In the genomic region with DNA sequence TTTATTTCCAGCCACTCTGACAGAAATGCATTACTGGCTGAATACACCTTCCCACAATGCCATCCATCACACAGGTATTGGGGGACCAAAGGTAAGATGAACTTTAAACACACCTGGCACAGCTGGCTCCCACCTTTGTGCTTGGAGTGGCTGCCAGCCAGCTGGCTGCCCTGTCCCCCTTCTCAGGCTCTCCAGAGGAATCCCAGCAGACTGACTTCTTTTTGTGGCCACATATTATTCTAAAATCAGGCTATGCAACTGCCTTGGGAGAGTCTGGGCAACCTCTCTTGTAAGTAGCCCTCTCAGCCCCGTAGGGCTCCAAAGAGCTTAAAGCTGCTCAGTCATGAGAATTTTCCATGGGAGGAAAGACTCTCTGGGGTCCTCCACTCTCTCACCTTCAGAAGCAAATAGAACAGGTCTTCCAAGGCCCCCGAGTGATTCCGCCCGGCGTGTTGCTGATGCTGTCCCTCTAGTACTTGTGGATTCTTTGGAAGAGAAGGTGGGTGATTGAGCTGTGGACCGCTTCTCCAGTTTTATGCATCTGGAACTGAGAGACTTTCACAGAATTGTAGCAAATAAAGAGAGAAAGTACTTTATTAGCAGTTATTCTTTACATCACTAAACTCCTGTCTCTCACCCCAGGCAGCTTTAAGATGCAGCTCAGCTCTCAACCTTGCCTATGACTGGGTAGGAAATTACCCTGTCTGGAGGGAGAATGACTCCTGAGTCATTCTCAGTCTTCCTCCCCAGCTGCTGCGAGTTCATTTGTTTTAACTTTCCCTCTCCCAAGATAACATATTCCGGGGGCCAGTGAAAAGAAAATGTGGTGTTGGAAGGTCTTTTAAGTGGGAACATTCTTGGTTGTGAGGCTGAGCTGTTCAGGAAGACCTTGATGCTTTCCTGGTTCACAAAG, we compare ENCODE assay signal across 14 cellular contexts.
DNase-seq lines count a peak whose midpoint lies in the region; ATAC-seq, FAIRE-seq and TF ChIP-seq lines count a peak whose summit lies in the region.
"Had no signal": no experiment of that assay in that cellular context is flagged by ENCODE, and none has a peak within 500 bp of the region (broad histone marks: within the 10 kb centered on the region; RNA-seq: fewer than 3 reads in every experiment).

No MANE protein-coding gene starts in this region.

- peak overlapping the region; percentile 62 for H3K4me2 ChIP-seq in K562 (ENCODE audit: insufficient read depth, low read length)

- H3K4me3 ChIP-seq in cardiac muscle cell (no peak overlapping the region), left ventricle myocardium inferior (no peak overlapping the region), K562 (no peak overlapping the region)
- H3K4me3 ChIP-seq: pancreas, Peyer's patch, tibial nerve had no signal

- peaks cover 89% of the 10 kb centered on the region for H3K27me3 Mint-ChIP-seq in type B pancreatic cell

- H3K9me3 ChIP-seq in cardiac muscle cell (ENCODE audit: low read depth) (no peaks in the 10 kb centered on the region), left ventricle myocardium inferior (replicated peaks) (peaks cover 12% of the 10 kb centered on the region), K562 (replicated peaks; ENCODE audit: control insufficient read depth, insufficient read depth, low read depth, low read length) (no peaks in the 10 kb centered on the region)
- H3K9me3 ChIP-seq: pancreas, Peyer's patch had no signal

- POLR2A ChIA-PET in K562 (lab: Yijun Ruan, JAX), result interaction anchor here (0.9 to 1.2 kb wide), 4 partner anchors 18 to 159 kb away, joined by 3 to 5 read pairs (median 3); no protein-coding TSS in a partner anchor

- intact Hi-C loops in left ventricle myocardium inferior (cut with micrococcal nuclease) (no loop called here), K562 (cut with micrococcal nuclease) (loop anchor here (5.0 kb wide), 2 partner anchors 139 to 161 kb away; a partner anchor contains a TSS)

- H3K36me3 ChIP-seq in cardiac muscle cell (no peaks in the 10 kb centered on the region), left ventricle myocardium inferior (no peaks in the 10 kb centered on the region), K562 (ENCODE audit: control insufficient read depth, insufficient read depth, low read length) (no peaks in the 10 kb centered on the region)
- H3K36me3 ChIP-seq: pancreas, Peyer's patch, tibial nerve had no signal

- CTCF ChIA-PET in K562 (lab: Yijun Ruan, JAX; ENCODE audit: low intra/inter-chr PET ratio), result no interaction called here

- FAIRE-seq in K562 (lab: Jason Lieb, UNC), result peak; percentile 51
- FAIRE-seq in GM12891 (lab: Jason Lieb, UNC), result no peak
- FAIRE-seq: pancreas had no signal

- no peaks in the 10 kb centered on the region for H3K79me2 ChIP-seq in K562 (ENCODE audit: control insufficient read depth, insufficient read depth, low read length)

- peak overlapping the region in 1 of 2 experiments; percentile 27; a peak in 2 of 4 replicates for H3K9ac ChIP-seq in K562 (ENCODE audit: insufficient read depth in 1 of 2, low read depth in 2 of 2, low read length in 2 of 2)

- no peak; the same call in 1 of the 2 replicates for TF ChIP-seq EP300 in K562 (IDR thresholded peaks at IDR 0.05; ENCODE audit: low read length)

- BruUV-seq in K562 (replicated peaks; lab: Mats Ljungman, UMichigan), result no TSS peak

- TF ChIP-seq POLR2A in K562 (conservative IDR thresholded peaks at IDR 0.05), result no peak
- no peak for TF ChIP-seq POLR2A in GM12891 (IDR thresholded peaks at IDR 0.05; ENCODE audit: low read depth, low read length)

- no peak for TF ChIP-seq RAD21 in K562 (CRISPR knock-in tag; conservative IDR thresholded peaks at IDR 0.05 in 1 of 2, IDR thresholded peaks at IDR 0.05 in 1 of 2)

- in situ Hi-C loops in K562 (cut with MboI), result no loop called here

- peaks cover 5% of the 10 kb centered on the region for H3K9me3 Mint-ChIP-seq in type B pancreatic cell

- peak; percentile 41 to 54 for DNase-seq in cardiac muscle cell (ENCODE audit: low read depth in 1 of 2, low spot score in 1 of 2)
- no peak for DNase-seq in left ventricle myocardium inferior
- DNase-seq in K562 (ENCODE audit: extremely low read depth in 1 of 4, low spot score in 3 of 4), result peak in 3 of 4 experiments; percentile 27 to 73 (median 52)
- peak; percentile 16 for DNase-seq in glomerular visceral epithelial cell (ENCODE audit: extremely low spot score)
- DNase-seq in cortex of kidney (lab: John Stamatoyannopoulos, UW), result no peak
- DNase-seq in GM12891 (ENCODE audit: insufficient read length, low spot score), result no peak
- DNase-seq in iPS-NIHi7 (ENCODE audit: extremely low spot score), result no peak
- no peak for DNase-seq in type B pancreatic cell (ENCODE audit: extremely low spot score, unreplicated experiment)
- DNase-seq: activated T-cell treated with anti-CD3 and anti-CD28 coated beads, Interleukin-2, amount 50 U/mL, for 72 hours; DMS153; NCI-H1105 treated with DMSO at 0.1 percent for 48 hours; pancreas; Peyer's patch had no signal

- peaks cover 10% of the 10 kb centered on the region for H3K4me1 Mint-ChIP-seq in type B pancreatic cell (ENCODE audit: unreplicated experiment)

- no peak overlapping the region for H3K27ac ChIP-seq in cardiac muscle cell
- H3K27ac ChIP-seq in left ventricle myocardium inferior (replicated peaks), result no peak overlapping the region
- peak overlapping the region; percentile 53 for H3K27ac ChIP-seq in K562 (ENCODE audit: extremely low read depth, low read depth, low read length)
- H3K27ac ChIP-seq: pancreas, Peyer's patch, tibial nerve had no signal

- peak overlapping the region; percentile 78 for H2AFZ ChIP-seq in K562 (ENCODE audit: low read depth, low read length)

- 56% methylated on average over 8 of the region's 8 CpGs for WGBS in K562 (ENCODE audit: insufficient coverage, low coverage, missing lambda C conversion rate)

- peaks cover 3% of the 10 kb centered on the region for H3K4me1 ChIP-seq in cardiac muscle cell (ENCODE audit: low read depth)
- H3K4me1 ChIP-seq in left ventricle myocardium inferior, result peaks cover 24% of the 10 kb centered on the region
- peaks cover 33 to 41% of the 10 kb centered on the region in 2 experiments; a peak in 4 of 5 replicates for H3K4me1 ChIP-seq in K562 (replicated peaks in 1 of 2; ENCODE audit: control insufficient read depth in 2 of 2, insufficient read depth in 2 of 2, low read length in 2 of 2)
- H3K4me1 ChIP-seq: pancreas had no signal

- ATAC-seq in K562, result peak; percentile 39
- ATAC-seq: activated T-cell treated with anti-CD3 and anti-CD28 coated beads, Interleukin-2, amount 50 U/mL, for 72 hours; pancreas had no signal

- H4K20me1 ChIP-seq in K562 (replicated peaks; ENCODE audit: control insufficient read depth, insufficient read depth, low read length), result no peaks in the 10 kb centered on the region

- no peaks in the 10 kb centered on the region for H3K9me1 ChIP-seq in K562 (ENCODE audit: control insufficient read depth, insufficient read depth, low read length)

- H3K27ac Mint-ChIP-seq in type B pancreatic cell, result no peak overlapping the region
- H3K27ac Mint-ChIP-seq: activated T-cell treated with anti-CD3 and anti-CD28 coated beads, Interleukin-2, amount 50 U/mL, for 72 hours had no signal

- H3K27me3 ChIP-seq in cardiac muscle cell (peaks cover 83% of the 10 kb centered on the region), left ventricle myocardium inferior (ENCODE audit: low read depth) (peaks cover 58% of the 10 kb centered on the region), K562 (ENCODE audit: control insufficient read depth in 2 of 2, insufficient read depth in 2 of 2, low read length in 2 of 2) (no peaks in the 10 kb centered on the region)
- H3K27me3 ChIP-seq: Peyer's patch had no signal

- no peak overlapping the region for H3K4me3 Mint-ChIP-seq in type B pancreatic cell
- H3K4me3 Mint-ChIP-seq: activated T-cell treated with anti-CD3 and anti-CD28 coated beads, Interleukin-2, amount 50 U/mL, for 72 hours had no signal

- TF ChIP-seq CTCF in cardiac muscle cell (IDR thresholded peaks at IDR 0.05; ENCODE audit: low read depth, low read length), result no peak
- TF ChIP-seq CTCF in left ventricle myocardium inferior (IDR thresholded peaks at IDR 0.05; ENCODE audit: borderline replicate concordance), result no peak
- no peak for TF ChIP-seq CTCF in K562 (IDR thresholded peaks at IDR 0.05 in 2 of 3, conservative IDR thresholded peaks at IDR 0.05 in 1 of 3; ENCODE audit: insufficient read depth in 2 of 3, low read depth in 1 of 3, low read length in 3 of 3)
- no peak for TF ChIP-seq CTCF in type B pancreatic cell (conservative IDR thresholded peaks at IDR 0.05)

- no peaks in the 10 kb centered on the region for H3K36me3 Mint-ChIP-seq in type B pancreatic cell

TF ChIP-seq in K562, 482 proteins besides CTCF, POLR2A, EP300 and RAD21 (continues in another document):
- TF ChIP-seq CBX1 (IDR thresholded peaks at IDR 0.05; ENCODE audit: low read depth) (no peak), KLF6 (CRISPR knock-in tag; IDR thresholded peaks at IDR 0.05; ENCODE audit: borderline replicate concordance) (no peak), POLR2AphosphoS2 (IDR thresholded peaks at IDR 0.05; ENCODE audit: low read length) (no peak)
- TF ChIP-seq, protein P1, sequence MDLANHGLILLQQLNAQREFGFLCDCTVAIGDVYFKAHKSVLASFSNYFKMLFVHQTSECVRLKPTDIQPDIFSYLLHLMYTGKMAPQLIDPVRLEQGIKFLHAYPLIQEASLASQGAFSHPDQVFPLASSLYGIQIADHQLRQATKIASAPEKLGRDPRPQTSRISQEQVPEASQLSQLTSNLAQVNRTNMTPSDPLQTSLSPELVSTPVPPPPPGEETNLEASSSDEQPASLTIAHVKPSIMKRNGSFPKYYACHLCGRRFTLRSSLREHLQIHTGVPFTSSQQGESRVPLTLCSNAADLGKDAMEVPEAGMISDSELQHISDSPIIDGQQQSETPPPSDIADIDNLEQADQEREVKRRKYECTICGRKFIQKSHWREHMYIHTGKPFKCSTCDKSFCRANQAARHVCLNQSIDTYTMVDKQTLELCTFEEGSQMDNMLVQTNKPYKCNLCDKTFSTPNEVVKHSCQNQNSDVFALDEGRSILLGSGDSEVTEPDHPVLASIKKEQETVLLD (IDR thresholded peaks at IDR 0.05), result 0 out of 2 replicates have a peak, but pooled peaks have one; percentile 38

TF ChIP-seq in GM12891, 5 proteins besides CTCF, POLR2A, EP300 and RAD21:
- TF ChIP-seq PAX5 (IDR thresholded peaks at IDR 0.05; ENCODE audit: insufficient read depth, low read length, severe bottlenecking) (no peak), TAF1 (IDR thresholded peaks at IDR 0.05; ENCODE audit: low read depth, low read length) (no peak), POU2F2 (IDR thresholded peaks at IDR 0.05; ENCODE audit: low read depth, low read length) (no peak), POLR2AphosphoS5 (IDR thresholded peaks at IDR 0.05; ENCODE audit: low read depth, low read length) (no peak), SPI1 (IDR thresholded peaks at IDR 0.05; ENCODE audit: low read depth, low read length) (no peak)

Comparison
In these comparisons a context has a peak if more than half of its experiments do, and no peak if none do; other contexts are left out.
1. DNase-seq: peak in cardiac muscle cell (2 of 2), K562 (3 of 4) and glomerular visceral epithelial cell (single experiment); none in left ventricle myocardium inferior (single experiment), cortex of kidney (single experiment), GM12891 (single experiment), iPS-NIHi7 (single experiment) and type B pancreatic cell (single experiment).